ENCODE assay signal across 23 cellular contexts in genomic region chr5:111635946-111636315, GRCh38.
DNase-seq lines count a peak whose midpoint lies in the region; ATAC-seq and TF ChIP-seq lines count a peak whose summit lies in the region.
"Had no signal": no experiment of that assay in that cellular context is flagged by ENCODE, and none has a peak within 500 bp of the region (broad histone marks: within the 10 kb centered on the region; RNA-seq: fewer than 3 reads in every experiment).

No MANE protein-coding gene starts in this region.

- H3K36me3 ChIP-seq in adipocyte (ENCODE audit: control insufficient read depth, insufficient read depth, low read length, severe bottlenecking) (no peaks in the 10 kb centered on the region), parathyroid adenoma (ENCODE audit: control insufficient read depth, insufficient read depth, low read length) (no peaks in the 10 kb centered on the region)
- H3K36me3 ChIP-seq: brain microvascular endothelial cell had no signal

- no peak for ATAC-seq in GM21717 (IDR thresholded peaks at IDR 0.05; ENCODE audit: unreplicated experiment)
- ATAC-seq in HG02798 (IDR thresholded peaks at IDR 0.05; ENCODE audit: poor library complexity, unreplicated experiment): no peak
- ATAC-seq: natural killer cell; stimulated activated effector memory CD8-positive, alpha-beta T cell treated with anti-CD3 and anti-CD28 coated beads, Interleukin-12 subunit alpha, Interleukin-12 subunit beta, amount 100 ng/mL, for 72 hours had no signal

- H2AFZ ChIP-seq in parathyroid adenoma: peak overlapping the region; percentile 69

- H3K4me2 ChIP-seq in parathyroid adenoma (ENCODE audit: low read length): no peak overlapping the region

- H3K9ac ChIP-seq in adipocyte (ENCODE audit: low read length) (no peak overlapping the region), parathyroid adenoma (no peak overlapping the region)

- H3K9me3 ChIP-seq in adipocyte (ENCODE audit: control insufficient read depth, low read length) (peaks cover 33% of the 10 kb centered on the region), parathyroid adenoma (ENCODE audit: control insufficient read depth, low read length) (no peaks in the 10 kb centered on the region)

- H3K27ac ChIP-seq in parathyroid adenoma: peak overlapping the region; percentile 37
- H3K27ac ChIP-seq: brain microvascular endothelial cell had no signal

- H3K4me3 ChIP-seq in adipocyte (ENCODE audit: low read length): no peak overlapping the region
- H3K4me3 ChIP-seq in parathyroid adenoma (ENCODE audit: low read depth, low read length): no peak overlapping the region
- H3K4me3 ChIP-seq: skin epidermis had no signal

- H3K4me1 ChIP-seq in adipocyte (ENCODE audit: control insufficient read depth, insufficient read depth, low read length): peaks cover 18% of the 10 kb centered on the region
- H3K4me1 ChIP-seq in parathyroid adenoma: peaks cover 13% of the 10 kb centered on the region

- H3K27me3 ChIP-seq in adipocyte (replicated peaks; ENCODE audit: control insufficient read depth, insufficient read depth, low read length) (no peaks in the 10 kb centered on the region), parathyroid adenoma (ENCODE audit: control insufficient read depth, insufficient read depth, low read length) (no peaks in the 10 kb centered on the region)
- H3K27me3 ChIP-seq: brain microvascular endothelial cell had no signal

- no peak for TF ChIP-seq CTCF in AG09319 (IDR thresholded peaks at IDR 0.05; ENCODE audit: low read depth, low read length)
- no peak for TF ChIP-seq CTCF in parathyroid adenoma (IDR thresholded peaks at IDR 0.05)

- H3K79me2 ChIP-seq in parathyroid adenoma: no peaks in the 10 kb centered on the region

- peak; percentile 72 for DNase-seq in AG09319 (ENCODE audit: extremely low read depth, low read depth)
- DNase-seq in adipocyte (ENCODE audit: low read depth): peak; percentile 91
- DNase-seq in fibroblast of the conjunctiva (ENCODE audit: low read depth): peak; percentile 63
- no peak for DNase-seq in AG08396 (ENCODE audit: low spot score)
- no peak for DNase-seq in GM19240 (ENCODE audit: insufficient read length, low spot score)
- DNase-seq: activated CD4-positive, alpha-beta memory T cell treated with anti-CD3 and anti-CD28 coated beads, Interleukin-2, amount 10 ng/mL, durations not matched to agents 7 days and 5 days; activated CD4-positive, CD25-positive, alpha-beta regulatory T cell; activated effector memory CD4-positive, alpha-beta T cell treated with anti-CD3 and anti-CD28 coated beads, Interleukin-2, amount 50 U/mL, for 16 hours; AML-193; brain microvascular endothelial cell; CD8-positive, alpha-beta memory T cell; cortex of kidney; GDM1; kidney glomerular epithelial cell; natural killer cell; NCI-H2081; posterior cingulate gyrus; stimulated activated CD4-positive, alpha-beta T cell treated with anti-CD3 and anti-CD28 coated beads, Interleukin-1b, Interleukin-23, amount 100 ng/mL, for 48 hours had no signal

Comparison
In these comparisons a context has a peak if more than half of its experiments do, and no peak if none do; other contexts are left out.
1. DNase-seq: peak in AG09319 (single experiment), adipocyte (single experiment) and fibroblast of the conjunctiva (single experiment); none in AG08396 (single experiment) and GM19240 (single experiment).